24 cellular contexts compared by ENCODE assay signal in the genomic region with DNA sequence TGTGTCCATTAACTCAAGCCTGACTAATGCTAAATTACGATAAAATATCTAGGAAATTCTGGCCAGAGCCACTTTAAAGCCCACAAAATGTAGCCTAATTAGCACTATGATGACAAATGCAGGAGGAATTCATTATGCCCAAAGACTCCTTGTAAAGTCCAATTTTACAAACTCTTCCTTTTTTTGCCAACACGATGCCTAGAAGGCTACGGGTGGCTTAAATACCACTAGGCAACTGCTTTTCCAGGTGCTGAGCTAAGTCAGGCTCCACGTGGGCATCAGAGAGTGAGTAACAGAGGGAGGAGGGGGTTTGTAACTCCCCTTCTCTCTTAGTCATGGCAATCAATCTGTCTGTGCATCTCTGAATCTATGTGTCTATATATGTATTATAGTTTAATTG.
A peak's percentile ranks its signal among the peaks of the same experiment; 100 is the strongest.
DNase-seq lines count a peak whose midpoint lies in the region; ATAC-seq and TF ChIP-seq lines count a peak whose summit lies in the region.
"Had no signal": no experiment of that assay in that cellular context is flagged by ENCODE, and none has a peak within 500 bp of the region (broad histone marks: within the 10 kb centered on the region; RNA-seq: fewer than 3 reads in every experiment).

No MANE protein-coding gene starts in this region.

- H2BK5ac ChIP-seq in IMR-90 (ENCODE audit: low read depth, low read length, poor library complexity, severe bottlenecking) = no peak overlapping the region

- H3K4ac ChIP-seq in IMR-90 (ENCODE audit: low read depth, low read length) = peak overlapping the region; percentile 32; the same call in 1 of the 2 replicates

- H2BK120ac ChIP-seq in IMR-90 (ENCODE audit: low read depth, low read length) = peak overlapping the region; percentile 36; the same call in 1 of the 2 replicates

- H3K9me1 ChIP-seq in IMR-90 (ENCODE audit: insufficient read depth, low read length) = peaks cover 20% of the 10 kb centered on the region

- intact Hi-C loops in IMR-90 (cut with micrococcal nuclease) = no loop called here
- intact Hi-C loops in spleen (cut with DNase I; ENCODE audit: low total_unique reads) = no loop called here

- H3K4me3 ChIP-seq in IMR-90 (ENCODE audit: insufficient read depth, low read depth, low read length) (no peak overlapping the region), smooth muscle cell (no peak overlapping the region), spleen (no peak overlapping the region)
- H3K4me3 ChIP-seq: cardiac muscle cell, colonic mucosa, upper lobe of left lung had no signal

- H4K91ac ChIP-seq in IMR-90 (ENCODE audit: insufficient read depth, low read depth, low read length) = no peak overlapping the region

- no peaks in the 10 kb centered on the region for H3K9me3 ChIP-seq in IMR-90 (ENCODE audit: control insufficient read depth, insufficient read depth, low read length)
- H3K9me3 ChIP-seq in smooth muscle cell (replicated peaks; ENCODE audit: low read depth) = no peaks in the 10 kb centered on the region
- no peaks in the 10 kb centered on the region for H3K9me3 ChIP-seq in spleen
- H3K9me3 ChIP-seq: colonic mucosa, upper lobe of left lung had no signal

- no peaks in the 10 kb centered on the region for H3K79me2 ChIP-seq in smooth muscle cell (ENCODE audit: low read depth)

- H3K79me1 ChIP-seq in IMR-90 (ENCODE audit: low read depth in 1 of 2, low read length in 2 of 2) = no peaks in the 10 kb centered on the region; a peak in 1 of 4 replicates

- 0 out of 3 replicates have a peak overlapping the region, but pooled peaks have one; percentile 50 for H2BK15ac ChIP-seq in IMR-90 (ENCODE audit: low read depth, low read length)

- in situ Hi-C loops in IMR-90 (cut with MboI; ENCODE audit: low sequenced_read_pairs) = no loop called here

- H3K27me3 ChIP-seq in IMR-90 (ENCODE audit: control insufficient read depth, insufficient read depth, low read length) (no peaks in the 10 kb centered on the region), smooth muscle cell (ENCODE audit: low read depth) (no peaks in the 10 kb centered on the region), spleen (replicated peaks in 1 of 7) (peaks cover 0 to 18% (median 0%) of the 10 kb centered on the region in 7 donors)
- H3K27me3 ChIP-seq: cardiac muscle cell, colonic mucosa, upper lobe of left lung had no signal

- peak overlapping the region in 1 of 2 experiments; percentile 32; a peak in 1 of 4 replicates for H4K8ac ChIP-seq in IMR-90 (ENCODE audit: low read depth in 2 of 2, low read length in 2 of 2)

- TF ChIP-seq POLR2A in IMR-90 (IDR thresholded peaks at IDR 0.05; ENCODE audit: low read depth, low read length) (no peak), spleen (IDR thresholded peaks at IDR 0.05) (no peak)

- H4K20me1 ChIP-seq in IMR-90 (ENCODE audit: insufficient read depth, low read length) (no peaks in the 10 kb centered on the region), smooth muscle cell (ENCODE audit: low read depth) (no peaks in the 10 kb centered on the region)

- TF ChIP-seq CTCF in IMR-90 (conservative IDR thresholded peaks at IDR 0.05; ENCODE audit: low read depth, low read length) (no peak), smooth muscle cell (IDR thresholded peaks at IDR 0.05; ENCODE audit: borderline replicate concordance, insufficient read depth, poor library complexity, severe bottlenecking) (no peak), spleen (IDR thresholded peaks at IDR 0.05 in 8 of 11, conservative IDR thresholded peaks at IDR 0.05 in 3 of 11) (no peak)

- dilution Hi-C loops in IMR-90 (cut with HindIII; ENCODE audit: low sequenced_read_pairs, unreplicated experiment) = no loop called here

- TF ChIP-seq RAD21 in IMR-90 (IDR thresholded peaks at IDR 0.05; ENCODE audit: low read length) = no peak

- H3K18ac ChIP-seq in IMR-90 (ENCODE audit: low read depth, low read length) = peak overlapping the region; percentile 23; the same call in 1 of the 2 replicates

- no TSS peak for BruUV-seq in IMR-90 (replicated peaks; lab: Mats Ljungman, UMichigan)

- H2BK20ac ChIP-seq in IMR-90 (ENCODE audit: low read depth, low read length) = no peak overlapping the region

- H3K4me1 ChIP-seq in IMR-90 (ENCODE audit: control insufficient read depth, insufficient read depth, low read length) (peaks cover 16% of the 10 kb centered on the region), smooth muscle cell (ENCODE audit: low read depth) (peaks cover 15% of the 10 kb centered on the region), spleen (no peaks in the 10 kb centered on the region)
- H3K4me1 ChIP-seq: colonic mucosa had no signal

- ATAC-seq in IMR-90 (ENCODE audit: low read depth) = no peak
- ATAC-seq: activated T-helper 17 cell treated with anti-CD3 and anti-CD28 coated beads, Interleukin-2, amount 50 U/mL, for 72 hours; effector memory CD8-positive, alpha-beta T cell; HCT116; stimulated activated naive B cell treated with anti-CD40 and anti-IgM and Interleukin-4, amounts not matched to agents 10 μg/mL and 1 μg/mL and 100 μg/mL, for 72 hours had no signal

- H3F3A ChIP-seq in smooth muscle cell (ENCODE audit: low read depth) = peaks cover 13% of the 10 kb centered on the region

- peak overlapping the region; percentile 19 for H2AK9ac ChIP-seq in IMR-90 (replicated peaks; ENCODE audit: low read depth, low read length, poor library complexity)

- no CpG with 5 or more reads among the region's 4 CpGs for WGBS in IMR-90 (ENCODE audit: extremely low coverage in 2 of 2, insufficient read length in 1 of 2), 2 experiments
- 14% methylated on average over 4 of the region's 4 CpGs for WGBS in smooth muscle cell (ENCODE audit: low lambda C conversion rate)
- WGBS in spleen, 5 donors = 56 to 74% (median 66%) methylated on average over 4 of the region's 4 CpGs

- H3K14ac ChIP-seq in IMR-90 (replicated peaks; ENCODE audit: low read depth, low read length) = no peak overlapping the region

- CTCF ChIA-PET in IMR-90 (lab: Yijun Ruan, JAX) = no interaction called here

- H2AK5ac ChIP-seq in IMR-90 (ENCODE audit: low read depth, low read length) = peak overlapping the region; percentile 66; the same call in 1 of the 2 replicates

- H2AFZ ChIP-seq in IMR-90 (replicated peaks; ENCODE audit: low read length, poor library complexity) (no peak overlapping the region), smooth muscle cell (ENCODE audit: low read depth) (no peak overlapping the region)

- H3K27ac ChIP-seq in IMR-90 (ENCODE audit: insufficient read depth, low read length) (no peak overlapping the region), smooth muscle cell (ENCODE audit: low read depth) (peak overlapping the region; percentile 45), spleen (no peak overlapping the region)
- H3K27ac ChIP-seq: cardiac muscle cell, colonic mucosa, upper lobe of left lung had no signal

- H3K4me2 ChIP-seq in IMR-90 (ENCODE audit: low read depth, low read length) (no peak overlapping the region), smooth muscle cell (peak overlapping the region; percentile 70)

- H3K36me3 ChIP-seq in IMR-90 (ENCODE audit: control insufficient read depth, insufficient read depth, low read length) (no peaks in the 10 kb centered on the region), smooth muscle cell (ENCODE audit: low read depth) (no peaks in the 10 kb centered on the region), spleen (no peaks in the 10 kb centered on the region)
- H3K36me3 ChIP-seq: cardiac muscle cell, colonic mucosa, upper lobe of left lung had no signal

- no peak overlapping the region for H4K5ac ChIP-seq in IMR-90 (ENCODE audit: low read depth, low read length)

- H3K23ac ChIP-seq in IMR-90 (ENCODE audit: low read depth, low read length) = no peak overlapping the region

- H3K56ac ChIP-seq in IMR-90 (ENCODE audit: extremely low read depth, insufficient read depth, low read length) = no peak overlapping the region

- H3K9ac ChIP-seq in IMR-90 (ENCODE audit: low read depth, low read length) (no peak overlapping the region), smooth muscle cell (ENCODE audit: low read depth) (no peak overlapping the region)

- DNase-seq in EH (ENCODE audit: low read depth) (peak; percentile 80), IMR-90 (peak; percentile 49), astrocyte of the hippocampus (ENCODE audit: low read depth, low spot score) (peak; percentile 78), smooth muscle cell (lab: John Stamatoyannopoulos, UW; ENCODE audit: unreplicated experiment) (no peak), spleen (no peak), Ammon's horn (ENCODE audit: low spot score) (no peak), AG20443 (ENCODE audit: low spot score) (no peak)
- DNase-seq: activated CD4-positive, alpha-beta memory T cell treated with anti-CD3 and anti-CD28 coated beads, Interleukin-2, amount 10 ng/mL, durations not matched to agents 7 days and 5 days; activated CD4-positive, CD25-positive, alpha-beta regulatory T cell treated with anti-CD3 and anti-CD28 coated beads, Interleukin-2, amount 50 U/mL, for 72 hours; activated CD8-positive, alpha-beta memory T cell treated with anti-CD3 and anti-CD28 coated beads, Interleukin-2, amount 50 U/mL, for 48 hours; amygdala; CD8-positive, alpha-beta memory T cell; colonic mucosa; effector memory CD8-positive, alpha-beta T cell; NCI-H1694; NCI-H748 treated with DMSO at 0.1 percent for 48 hours; right cardiac atrium; stimulated activated CD4-positive, alpha-beta T cell treated with anti-CD3 and anti-CD28 coated beads, Interleukin-12 subunit alpha, Interleukin-12 subunit beta, amount 100 ng/mL, for 4 hours; stimulated activated CD4-positive, alpha-beta T cell treated with anti-CD3 and anti-CD28 coated beads, Interleukin-4, amount 100 ng/mL, for 4 hours; stimulated activated naive B cell treated with anti-CD40 and anti-IgM and Interleukin-4, amounts not matched to agents 10 μg/mL and 1 μg/mL and 100 μg/mL, for 72 hours; upper lobe of left lung had no signal

- POLR2A ChIA-PET in IMR-90 (lab: Charles Lee; ENCODE audit: unreplicated experiment) = no interaction called here

TF ChIP-seq in IMR-90, 13 proteins besides CTCF, POLR2A, EP300 and RAD21 (continues in another document):
- TF ChIP-seq CEBPB (IDR thresholded peaks at IDR 0.05; ENCODE audit: low read depth, low read length) (no peak), MAFK (IDR thresholded peaks at IDR 0.05; ENCODE audit: low read depth, low read length) (no peak), RCOR1 (IDR thresholded peaks at IDR 0.05; ENCODE audit: insufficient replicate concordance, low read length) (no peak)
- TF ChIP-seq, protein P1, sequence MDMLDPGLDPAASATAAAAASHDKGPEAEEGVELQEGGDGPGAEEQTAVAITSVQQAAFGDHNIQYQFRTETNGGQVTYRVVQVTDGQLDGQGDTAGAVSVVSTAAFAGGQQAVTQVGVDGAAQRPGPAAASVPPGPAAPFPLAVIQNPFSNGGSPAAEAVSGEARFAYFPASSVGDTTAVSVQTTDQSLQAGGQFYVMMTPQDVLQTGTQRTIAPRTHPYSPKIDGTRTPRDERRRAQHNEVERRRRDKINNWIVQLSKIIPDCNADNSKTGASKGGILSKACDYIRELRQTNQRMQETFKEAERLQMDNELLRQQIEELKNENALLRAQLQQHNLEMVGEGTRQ (IDR thresholded peaks at IDR 0.05; ENCODE audit: low read depth, low read length) = peak; percentile 46; the same call in 1 of the 2 replicates

Comparison
In these comparisons a context has a peak if more than half of its experiments do, and no peak if none do; other contexts are left out.
1. DNase-seq: peak in EH (single experiment), IMR-90 (single experiment) and astrocyte of the hippocampus (single experiment); none in smooth muscle cell (single experiment), spleen (single experiment), Ammon's horn (single experiment) and AG20443 (single experiment).